ENCODE assay signal across 22 cellular contexts in the genomic region with DNA sequence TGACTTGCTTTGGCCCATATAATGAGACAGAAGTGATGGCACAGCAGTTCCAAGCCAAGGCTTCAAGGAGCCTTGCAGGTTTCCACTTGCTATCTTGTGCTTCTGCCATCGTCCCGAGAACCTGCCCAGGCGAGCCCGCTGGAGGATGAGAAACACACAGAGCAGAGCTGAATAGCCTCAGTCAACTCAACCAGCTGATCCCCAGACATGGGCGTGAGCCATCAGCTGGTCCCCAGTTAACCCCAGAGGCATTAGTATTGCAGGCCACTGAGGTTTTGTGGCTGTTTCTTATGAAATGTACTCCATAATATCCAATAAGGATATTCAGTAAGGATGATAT.
"Had no signal": no experiment of that assay in that cellular context is flagged by ENCODE, and none has a peak within 500 bp of the region (broad histone marks: within the 10 kb centered on the region; RNA-seq: fewer than 3 reads in every experiment).

No MANE protein-coding gene starts in this region.

- H3K4me1 ChIP-seq: breast epithelium, tibial nerve had no signal

- FAIRE-seq: astrocyte, endothelial cell of umbilical vein, frontal cortex, kidney had no signal

- ATAC-seq: left lobe of liver; stimulated activated naive CD8-positive, alpha-beta T cell treated with anti-CD3 and anti-CD28 coated beads, Interleukin-15, Interleukin-2, amounts not matched to agents 100 U/mL and 50 U/mL, for 24 hours had no signal

- H3K9me3 Mint-ChIP-seq: activated naive CD4-positive, alpha-beta T cell treated with anti-CD3 and anti-CD28 coated beads, Interleukin-2, amount 50 U/mL, for 24 hours; dendritic cell treated with granulocyte-macrophage colony-stimulating factor and Interleukin-4, amounts not matched to agents 40 ng/mL and 50 ng/mL, for 4 days; nephron progenitor cell had no signal

- DNase-seq: activated CD4-positive, alpha-beta T cell treated with anti-CD3 and anti-CD28 coated beads for 1 hour; activated gamma-delta T cell; cerebellar nuclear complex; effector memory CD4-positive, alpha-beta T cell; head of caudate nucleus; kidney; nephron progenitor cell; nucleus accumbens; stimulated activated CD4-positive, alpha-beta T cell treated with anti-CD3 and anti-CD28 coated beads, Interleukin-2, amount 100 ng/mL, for 24 hours; stimulated activated naive CD8-positive, alpha-beta T cell treated with anti-CD3 and anti-CD28 coated beads, Interleukin-15, Interleukin-2, amounts not matched to agents 100 U/mL and 50 U/mL, for 24 hours; substantia nigra; T-helper 2 cell; WERI-Rb-1 had no signal

- H3K27ac ChIP-seq: tibial nerve, vagina, WERI-Rb-1 had no signal

- H3K36me3 Mint-ChIP-seq: activated naive CD4-positive, alpha-beta T cell treated with anti-CD3 and anti-CD28 coated beads, Interleukin-2, amount 50 U/mL, for 24 hours had no signal

- H3K4me1 Mint-ChIP-seq: activated naive CD4-positive, alpha-beta T cell treated with anti-CD3 and anti-CD28 coated beads, Interleukin-2, amount 50 U/mL, for 24 hours; nephron progenitor cell had no signal

- H3K36me3 ChIP-seq: breast epithelium, tibial nerve, vagina, WERI-Rb-1 had no signal

- H3K4me3 Mint-ChIP-seq: activated naive CD4-positive, alpha-beta T cell treated with anti-CD3 and anti-CD28 coated beads, Interleukin-2, amount 50 U/mL, for 24 hours; dendritic cell treated with granulocyte-macrophage colony-stimulating factor and Interleukin-4, amounts not matched to agents 40 ng/mL and 50 ng/mL, for 4 days; nephron progenitor cell had no signal

- H3K27ac Mint-ChIP-seq: activated naive CD4-positive, alpha-beta T cell treated with anti-CD3 and anti-CD28 coated beads, Interleukin-2, amount 50 U/mL, for 24 hours; nephron progenitor cell had no signal

- H3K27me3 Mint-ChIP-seq: activated naive CD4-positive, alpha-beta T cell treated with anti-CD3 and anti-CD28 coated beads, Interleukin-2, amount 50 U/mL, for 24 hours; dendritic cell treated with granulocyte-macrophage colony-stimulating factor and Interleukin-4, amounts not matched to agents 40 ng/mL and 50 ng/mL, for 4 days had no signal

- H3K27me3 ChIP-seq: breast epithelium, tibial nerve, vagina had no signal

- H3K4me3 ChIP-seq: breast epithelium, tibial nerve, vagina had no signal

- H3K9me3 ChIP-seq: breast epithelium, tibial nerve, vagina had no signal
